In the genomic region with DNA sequence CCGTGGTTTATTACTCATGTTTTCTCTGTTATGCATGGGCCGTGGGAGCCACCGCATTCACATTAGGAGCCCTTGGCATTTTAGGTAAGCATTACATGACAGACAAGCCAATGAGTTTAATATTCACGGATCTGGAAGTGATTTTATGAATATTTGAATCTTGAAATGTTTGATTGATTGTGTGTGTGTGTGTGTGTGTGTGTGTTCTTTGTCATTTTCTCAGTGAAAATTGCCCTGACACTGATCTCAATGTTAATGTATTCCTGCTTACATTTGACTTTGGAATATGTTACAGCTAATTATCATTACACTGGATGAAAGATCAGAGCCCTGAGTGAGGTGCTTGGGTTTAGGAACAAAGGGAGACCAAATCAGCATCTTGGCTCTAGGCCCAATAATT, we compare ENCODE assay signal across 1 cellular context.
TF ChIP-seq lines count a peak whose summit lies in the region.

No MANE protein-coding gene starts in this region.

TF ChIP-seq in SK-N-SH treated with all-trans-retinoic acid at 6 μM for 48 hours, 23 proteins besides CTCF, POLR2A, EP300 and RAD21 (continued from another document):
- TF ChIP-seq, protein P1, sequence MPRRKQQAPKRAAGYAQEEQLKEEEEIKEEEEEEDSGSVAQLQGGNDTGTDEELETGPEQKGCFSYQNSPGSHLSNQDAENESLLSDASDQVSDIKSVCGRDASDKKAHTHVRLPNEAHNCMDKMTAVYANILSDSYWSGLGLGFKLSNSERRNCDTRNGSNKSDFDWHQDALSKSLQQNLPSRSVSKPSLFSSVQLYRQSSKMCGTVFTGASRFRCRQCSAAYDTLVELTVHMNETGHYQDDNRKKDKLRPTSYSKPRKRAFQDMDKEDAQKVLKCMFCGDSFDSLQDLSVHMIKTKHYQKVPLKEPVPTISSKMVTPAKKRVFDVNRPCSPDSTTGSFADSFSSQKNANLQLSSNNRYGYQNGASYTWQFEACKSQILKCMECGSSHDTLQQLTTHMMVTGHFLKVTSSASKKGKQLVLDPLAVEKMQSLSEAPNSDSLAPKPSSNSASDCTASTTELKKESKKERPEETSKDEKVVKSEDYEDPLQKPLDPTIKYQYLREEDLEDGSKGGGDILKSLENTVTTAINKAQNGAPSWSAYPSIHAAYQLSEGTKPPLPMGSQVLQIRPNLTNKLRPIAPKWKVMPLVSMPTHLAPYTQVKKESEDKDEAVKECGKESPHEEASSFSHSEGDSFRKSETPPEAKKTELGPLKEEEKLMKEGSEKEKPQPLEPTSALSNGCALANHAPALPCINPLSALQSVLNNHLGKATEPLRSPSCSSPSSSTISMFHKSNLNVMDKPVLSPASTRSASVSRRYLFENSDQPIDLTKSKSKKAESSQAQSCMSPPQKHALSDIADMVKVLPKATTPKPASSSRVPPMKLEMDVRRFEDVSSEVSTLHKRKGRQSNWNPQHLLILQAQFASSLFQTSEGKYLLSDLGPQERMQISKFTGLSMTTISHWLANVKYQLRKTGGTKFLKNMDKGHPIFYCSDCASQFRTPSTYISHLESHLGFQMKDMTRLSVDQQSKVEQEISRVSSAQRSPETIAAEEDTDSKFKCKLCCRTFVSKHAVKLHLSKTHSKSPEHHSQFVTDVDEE (CRISPR knock-in tag; IDR thresholded peaks at IDR 0.05), result no peak
- TF ChIP-seq GLIS3 (CRISPR knock-in tag; IDR thresholded peaks at IDR 0.05), result no peak
- TF ChIP-seq, protein P2, sequence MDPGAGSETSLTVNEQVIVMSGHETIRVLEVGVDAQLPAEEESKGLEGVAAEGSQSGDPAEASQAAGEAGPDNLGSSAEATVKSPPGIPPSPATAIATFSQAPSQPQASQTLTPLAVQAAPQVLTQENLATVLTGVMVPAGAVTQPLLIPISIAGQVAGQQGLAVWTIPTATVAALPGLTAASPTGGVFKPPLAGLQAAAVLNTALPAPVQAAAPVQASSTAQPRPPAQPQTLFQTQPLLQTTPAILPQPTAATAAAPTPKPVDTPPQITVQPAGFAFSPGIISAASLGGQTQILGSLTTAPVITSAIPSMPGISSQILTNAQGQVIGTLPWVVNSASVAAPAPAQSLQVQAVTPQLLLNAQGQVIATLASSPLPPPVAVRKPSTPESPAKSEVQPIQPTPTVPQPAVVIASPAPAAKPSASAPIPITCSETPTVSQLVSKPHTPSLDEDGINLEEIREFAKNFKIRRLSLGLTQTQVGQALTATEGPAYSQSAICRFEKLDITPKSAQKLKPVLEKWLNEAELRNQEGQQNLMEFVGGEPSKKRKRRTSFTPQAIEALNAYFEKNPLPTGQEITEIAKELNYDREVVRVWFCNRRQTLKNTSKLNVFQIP (CRISPR knock-in tag; IDR thresholded peaks at IDR 0.05; ENCODE audit: borderline replicate concordance, low read depth), result no peak
